Comparison of ENCODE assay signal across 1 cellular context in genomic region chr15:30940359-30940758, GRCh38.
A peak's percentile ranks its signal among the peaks of the same experiment; 100 is the strongest.
TF ChIP-seq lines count a peak whose summit lies in the region.

No MANE protein-coding gene starts in this region.

TF ChIP-seq in liver, 16 proteins besides CTCF, POLR2A, EP300 and RAD21 (continued from another document):
- TF ChIP-seq REST (IDR thresholded peaks at IDR 0.05) (no peak), TAF1 (conservative IDR thresholded peaks at IDR 0.05) (peak; percentile 31), HNF4G (IDR thresholded peaks at IDR 0.05) (no peak)
